ENCODE assay signal across 23 cellular contexts in the genomic region with DNA sequence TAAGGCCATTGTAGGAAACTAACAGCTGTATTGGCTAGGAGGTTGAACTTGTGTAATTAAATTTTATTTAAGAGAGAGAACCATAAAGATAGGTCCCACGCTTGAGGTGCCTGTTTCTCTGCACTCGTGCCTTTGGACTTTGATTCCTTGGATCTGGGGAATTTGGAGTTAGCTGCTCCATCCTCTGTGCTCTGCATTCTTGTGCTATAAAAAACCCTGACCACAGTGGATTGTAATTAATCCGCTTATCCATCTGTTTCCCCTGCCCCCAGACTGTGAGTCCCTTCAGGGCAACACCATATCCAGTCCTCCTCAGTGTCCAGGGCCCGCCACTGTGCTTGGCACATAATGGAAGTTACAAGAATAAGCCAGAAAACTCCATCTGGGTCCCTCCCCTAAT.
DNase-seq lines count a peak whose midpoint lies in the region; ATAC-seq, FAIRE-seq and TF ChIP-seq lines count a peak whose summit lies in the region.
"Had no signal": no experiment of that assay in that cellular context is flagged by ENCODE, and none has a peak within 500 bp of the region (broad histone marks: within the 10 kb centered on the region; RNA-seq: fewer than 3 reads in every experiment).

No MANE protein-coding gene starts in this region.

- FAIRE-seq in D721Med (lab: Jason Lieb, UNC) = peak; percentile 95
- no peak for FAIRE-seq in small intestine (lab: Jason Lieb, UNC)
- FAIRE-seq in HTR-8/SVneo (lab: Jason Lieb, UNC) = no peak
- FAIRE-seq: frontal cortex, keratinocyte had no signal

- no peaks in the 10 kb centered on the region for H3K9me3 ChIP-seq in small intestine (ENCODE audit: control insufficient read depth, low read depth)
- H3K9me3 ChIP-seq: MG63, prostate gland, testis, vagina had no signal

- peaks cover 3 to 7% of the 10 kb centered on the region in 2 donors for H3K4me1 ChIP-seq in small intestine (ENCODE audit: control insufficient read depth in 2 of 2, insufficient read depth in 1 of 2, low read depth in 1 of 2, low read length in 1 of 2)
- H3K4me1 ChIP-seq: prostate gland, testis had no signal

- no peaks in the 10 kb centered on the region for H3K27me3 ChIP-seq in small intestine (ENCODE audit: control insufficient read depth in 2 of 2, insufficient read depth in 2 of 2, low read length in 2 of 2)
- H3K27me3 ChIP-seq: MG63, testis, vagina had no signal

- 16 to 54% (median 41%) methylated on average over 4 of the region's 4 CpGs for WGBS in small intestine, 3 donors

- peaks cover 0 to 6% of the 10 kb centered on the region in 2 donors for H3K36me3 ChIP-seq in small intestine (ENCODE audit: control insufficient read depth in 2 of 2, insufficient read depth in 2 of 2, low read length in 2 of 2)
- H3K36me3 ChIP-seq: MG63, prostate gland, vagina had no signal

- TF ChIP-seq CTCF in D721Med (IDR thresholded peaks at IDR 0.05; ENCODE audit: insufficient read depth, missing control alignments) = no peak

- ATAC-seq in GM19467 (IDR thresholded peaks at IDR 0.05; ENCODE audit: unreplicated experiment) (no peak), HG03520 (IDR thresholded peaks at IDR 0.05; ENCODE audit: unreplicated experiment) (no peak)
- ATAC-seq: stimulated activated naive B cell treated with anti-CD40 and anti-IgM and Interleukin-4, amounts not matched to agents 10 μg/mL and 1 μg/mL and 100 μg/mL, for 72 hours had no signal

- H3K27ac ChIP-seq in small intestine (ENCODE audit: low read depth in 1 of 2, low read length in 1 of 2) = no peak overlapping the region
- H3K27ac ChIP-seq: prostate gland, testis, vagina had no signal

- no peak overlapping the region for H3K4me3 ChIP-seq in small intestine (ENCODE audit: low read depth in 1 of 2, low read length in 2 of 2)
- H3K4me3 ChIP-seq: lung, MG63, prostate gland, testis, vagina had no signal

- peak; percentile 41 for DNase-seq in D721Med (ENCODE audit: insufficient read length, low spot score)
- DNase-seq in NCI-H69 (lab: John Stamatoyannopoulos, UW) = peak; percentile 21
- peak; percentile 15 for DNase-seq in fibroblast of gingiva (ENCODE audit: low read depth)
- DNase-seq in small intestine = peak; percentile 78
- DNase-seq in HTR-8/SVneo (ENCODE audit: insufficient read length, low spot score) = no peak
- DNase-seq: activated CD4-positive, CD25-positive, alpha-beta regulatory T cell treated with anti-CD3 and anti-CD28 coated beads, Interleukin-2, amount 50 U/mL, for 72 hours; activated naive CD4-positive, alpha-beta T cell treated with anti-CD3 and anti-CD28 coated beads, Interleukin-2, amount 10 ng/mL, durations not matched to agents 7 days and 5 days; activated T-cell treated with anti-CD3 and anti-CD28 coated beads, Interleukin-2, amount 50 U/mL, for 48 hours; aorta; MG63; NCI-H146; NCI-H2171; NCI-H526; stimulated activated CD4-positive, alpha-beta T cell treated with anti-CD3 and anti-CD28 coated beads, Interleukin-2, amount 100 ng/mL, for 24 hours; stimulated activated naive B cell treated with anti-CD40 and anti-IgM and Interleukin-4, amounts not matched to agents 10 μg/mL and 1 μg/mL and 100 μg/mL, for 72 hours; testis had no signal
